Comparison of ENCODE assay signal across 8 cellular contexts in genomic region chr9:136372561-136373299, GRCh38. TPM values are rescaled to one million over a fixed set of nuclear protein-coding genes. Genes with fewer than 3 reads are reported as not detected.
DNase-seq lines count a peak whose midpoint lies in the region; ATAC-seq and TF ChIP-seq lines count a peak whose summit lies in the region.

No MANE protein-coding gene starts in this region.

- H3K4me1 ChIP-seq in body of pancreas, result peaks cover 18% of the 10 kb centered on the region

- H3K27ac ChIP-seq in body of pancreas, result peak overlapping the region in 2 of 4 donors; percentile 61 to 65
- H3K27ac ChIP-seq in substantia nigra (ENCODE audit: low read depth, low read length, poor library complexity, severe bottlenecking), result peak overlapping the region; percentile 38

- intact Hi-C loops in body of pancreas (cut with DNase I), result no loop called here

- 38 to 40% methylated on average over 2 to 20 of the region's 21 CpGs for WGBS in body of pancreas, 2 donors

- peak; percentile 66 for ATAC-seq in body of pancreas
- ATAC-seq in left lobe of liver, result peak; percentile 65
- no peak for ATAC-seq in GM18502 (IDR thresholded peaks at IDR 0.05; ENCODE audit: poor library complexity, unreplicated experiment)

- peak overlapping the region; percentile 92 for H3K4me3 ChIP-seq in NB4 (ENCODE audit: low read depth, low read length)
- H3K4me3 ChIP-seq in body of pancreas, result no peak overlapping the region

- TF ChIP-seq POLR2A in NB4 (IDR thresholded peaks at IDR 0.05; ENCODE audit: extremely low read depth, insufficient read length), result no peak
- TF ChIP-seq POLR2A in body of pancreas (IDR thresholded peaks at IDR 0.05), result no peak

- H3K36me3 ChIP-seq in body of pancreas (replicated peaks in 1 of 2; ENCODE audit: insufficient read depth in 1 of 2, low read depth in 2 of 2), result no peaks in the 10 kb centered on the region

- H3K27me3 ChIP-seq in body of pancreas, result no peaks in the 10 kb centered on the region

- DNase-seq in ELF-1 (ENCODE audit: low read depth, low spot score) (peak; percentile 76), NB4 (ENCODE audit: low read depth) (peak; percentile 96), body of pancreas (peak; percentile 52 to 82 (median 72)), left lobe of liver (ENCODE audit: low spot score) (no peak), substantia nigra (lab: John Stamatoyannopoulos, UW) (peak in 30 of 49 donors; percentile 10 to 70 (median 38)), NCI-H2029 treated with DMSO at 0.1 percent for 48 hours (lab: John Stamatoyannopoulos, UW) (no peak), NCI-H1930 (lab: John Stamatoyannopoulos, UW) (no peak)

- no peaks in the 10 kb centered on the region for H3K9me3 ChIP-seq in body of pancreas

- peak; percentile 36 for TF ChIP-seq CTCF in NB4 (IDR thresholded peaks at IDR 0.05; ENCODE audit: low read depth, low read length)
- TF ChIP-seq CTCF in body of pancreas (IDR thresholded peaks at IDR 0.05), result peak in 1 of 7 experiments; percentile 7

RNA-seq across cellular contexts. Expression of gene CARD9, which starts 0.7 kb away (rescaled TPM):
- 1 to 10 TPM in 1 of 2 donors, under 1 TPM in 1; 0.78 to 1.3 TPM for total RNA-seq in body of pancreas
- total RNA-seq in left lobe of liver, result 2.1 TPM

RNA-seq across cellular contexts. Expression of gene DNLZ, which starts 9.2 kb away (rescaled TPM):
- total RNA-seq in body of pancreas (10 to 100 TPM; 24.1 to 31.3 TPM), left lobe of liver (13.8 TPM)

RNA-seq across cellular contexts. Expression of gene SNAPC4, which starts 27.2 kb away (rescaled TPM):
- total RNA-seq in body of pancreas, result 10 to 100 TPM in 1 of 2 donors, 1 to 10 TPM in 1; 8.8 to 19.1 TPM
- total RNA-seq in left lobe of liver, result 7.2 TPM

RNA-seq across cellular contexts. Expression of gene ENTR1, which starts 37.7 kb away (rescaled TPM):
- total RNA-seq in body of pancreas, result 10 to 100 TPM; 20.2 to 71.5 TPM
- total RNA-seq in left lobe of liver, result 39.5 TPM

RNA-seq across cellular contexts. Expression of gene PMPCA, which starts 37.7 kb away (rescaled TPM):
- total RNA-seq in body of pancreas (10 to 100 TPM; 23.6 to 25.1 TPM), left lobe of liver (59.3 TPM)

Comparison
In these comparisons a context has a peak if more than half of its experiments do, and no peak if none do; other contexts are left out.
1. DNase-seq: peak in ELF-1 (single experiment), NB4 (single experiment), body of pancreas (4 of 4) and substantia nigra (30 of 49); none in left lobe of liver (single experiment), NCI-H2029 treated with DMSO at 0.1 percent for 48 hours (single experiment) and NCI-H1930 (0 of 2).